ENCODE assay signal across 21 cellular contexts in the genomic region with DNA sequence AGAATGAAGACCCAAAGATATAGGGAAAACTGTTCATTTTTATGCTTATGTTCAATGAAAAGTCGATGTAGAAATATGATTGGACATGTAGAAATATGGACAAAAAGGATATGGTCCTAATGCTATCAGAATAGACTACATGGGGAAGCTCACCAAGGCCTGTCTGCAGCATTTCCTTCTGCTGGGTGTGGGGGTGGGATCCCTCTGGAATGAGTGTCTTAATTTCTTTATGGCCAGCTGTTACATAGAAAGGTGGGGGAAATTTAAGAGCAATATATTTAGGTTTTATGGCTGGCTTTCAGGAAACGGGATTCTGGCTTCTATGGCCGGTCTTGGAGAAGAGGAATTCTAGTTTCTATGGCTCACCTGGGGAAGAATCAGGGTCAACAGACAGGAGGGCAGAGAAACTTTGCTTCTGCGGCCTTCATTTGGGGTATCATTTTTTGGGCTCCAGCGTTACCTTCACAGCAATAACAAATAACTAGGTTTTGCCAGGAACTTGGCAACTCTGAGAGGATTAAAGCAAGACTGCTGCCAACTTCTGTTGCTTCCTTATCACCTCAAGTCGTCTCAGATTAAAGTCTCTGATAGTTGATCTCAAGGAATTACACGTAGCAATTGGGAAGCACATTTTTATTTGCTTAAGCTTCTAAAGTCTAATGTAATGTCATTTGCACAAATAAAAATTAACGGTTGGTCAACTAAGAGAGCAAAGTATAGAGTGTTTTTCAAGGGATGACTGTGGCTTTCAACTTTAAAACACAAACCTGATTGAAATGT. TPM values are rescaled to one million over a fixed set of nuclear protein-coding genes. Genes with fewer than 3 reads are reported as not detected.
DNase-seq lines count a peak whose midpoint lies in the region; TF ChIP-seq lines count a peak whose summit lies in the region.
"Had no signal": no experiment of that assay in that cellular context is flagged by ENCODE, and none has a peak within 500 bp of the region (broad histone marks: within the 10 kb centered on the region; RNA-seq: fewer than 3 reads in every experiment).

No MANE protein-coding gene starts in this region.

- no peak for TF ChIP-seq EP300 in transverse colon (IDR thresholded peaks at IDR 0.05; ENCODE audit: low read depth)

- intact Hi-C loops in transverse colon (cut with DNase I; ENCODE audit: low total_unique reads) = no loop called here

- WGBS in transverse colon (ENCODE audit: low coverage in 1 of 2), 2 donors = 44 to 48% methylated on average over 5 to 8 of the region's 8 CpGs

- TF ChIP-seq CTCF in VCaP (conservative IDR thresholded peaks at IDR 0.05) = no peak
- no peak for TF ChIP-seq CTCF in transverse colon (IDR thresholded peaks at IDR 0.05)
- TF ChIP-seq CTCF in progenitor cell of endocrine pancreas (IDR thresholded peaks at IDR 0.05; ENCODE audit: unreplicated experiment) = no peak

- no peak overlapping the region for H3K4me3 ChIP-seq in mucosa of rectum (ENCODE audit: low read length in 2 of 2)
- H3K4me3 ChIP-seq in transverse colon = no peak overlapping the region
- H3K4me3 ChIP-seq: BLaER1 treated with 17β-estradiol and CSF1 and Interleukin-3, amounts not matched to agents 10 nM and 100 nM had no signal

- H3K9me3 Mint-ChIP-seq in progenitor cell of endocrine pancreas (ENCODE audit: low read depth) = no peaks in the 10 kb centered on the region
- no peaks in the 10 kb centered on the region for H3K9me3 Mint-ChIP-seq in T-helper 2 cell treated with Interferon-gamma antibody and Interleukin-4, amounts not matched to agents 5 μg/mL and 100 μg/mL, for 36 hours
- H3K9me3 Mint-ChIP-seq: CD4-positive, CD25-positive, alpha-beta regulatory T cell; CD8-positive, alpha-beta memory T cell; HFFc6 had no signal

- H3K9me3 ChIP-seq in mucosa of rectum (ENCODE audit: control insufficient read depth in 2 of 2, low read length in 2 of 2) (no peaks in the 10 kb centered on the region), transverse colon (no peaks in the 10 kb centered on the region)
- H3K9me3 ChIP-seq: Caco-2 had no signal

- no peaks in the 10 kb centered on the region for H3K27me3 ChIP-seq in mucosa of rectum (ENCODE audit: control insufficient read depth in 2 of 2, insufficient read depth in 2 of 2, low read length in 2 of 2)
- no peaks in the 10 kb centered on the region for H3K27me3 ChIP-seq in transverse colon
- H3K27me3 ChIP-seq: BLaER1 treated with 17β-estradiol and CSF1 and Interleukin-3, amounts not matched to agents 10 nM and 100 nM had no signal

- H3K36me3 Mint-ChIP-seq in progenitor cell of endocrine pancreas (ENCODE audit: insufficient read depth) = no peaks in the 10 kb centered on the region
- H3K36me3 Mint-ChIP-seq in T-helper 2 cell treated with Interferon-gamma antibody and Interleukin-4, amounts not matched to agents 5 μg/mL and 100 μg/mL, for 36 hours (ENCODE audit: low read depth) = no peaks in the 10 kb centered on the region
- H3K36me3 Mint-ChIP-seq: CD4-positive, CD25-positive, alpha-beta regulatory T cell; CD8-positive, alpha-beta memory T cell had no signal

- H3K27me3 Mint-ChIP-seq in progenitor cell of endocrine pancreas = peaks cover 16% of the 10 kb centered on the region
- H3K27me3 Mint-ChIP-seq in T-helper 2 cell treated with Interferon-gamma antibody and Interleukin-4, amounts not matched to agents 5 μg/mL and 100 μg/mL, for 36 hours (ENCODE audit: low read depth) = peaks cover 41% of the 10 kb centered on the region

- peak overlapping the region; percentile 82 for H3K27ac ChIP-seq in VCaP
- H3K27ac ChIP-seq in mucosa of rectum (ENCODE audit: low read depth in 2 of 2, low read length in 2 of 2) = peak overlapping the region; percentile 53 to 60
- peak overlapping the region; percentile 81 to 84 (median 82) for H3K27ac ChIP-seq in transverse colon
- H3K27ac ChIP-seq: BLaER1 treated with 17β-estradiol and CSF1 and Interleukin-3, amounts not matched to agents 10 nM and 100 nM had no signal

- H3K4me1 ChIP-seq in mucosa of rectum (ENCODE audit: control insufficient read depth in 2 of 2, insufficient read depth in 2 of 2, low read length in 2 of 2) (peaks cover 20 to 59% of the 10 kb centered on the region in 2 donors), transverse colon (peaks cover 2 to 66% (median 35%) of the 10 kb centered on the region in 4 donors)

- peaks cover 10% of the 10 kb centered on the region for H3K4me1 Mint-ChIP-seq in progenitor cell of endocrine pancreas (ENCODE audit: low read depth)
- no peaks in the 10 kb centered on the region for H3K4me1 Mint-ChIP-seq in T-helper 2 cell treated with Interferon-gamma antibody and Interleukin-4, amounts not matched to agents 5 μg/mL and 100 μg/mL, for 36 hours (ENCODE audit: low read depth)
- H3K4me1 Mint-ChIP-seq: CD4-positive, CD25-positive, alpha-beta regulatory T cell had no signal

- TF ChIP-seq POLR2A in transverse colon (IDR thresholded peaks at IDR 0.05) = no peak

- DNase-seq in NCI-H82 (lab: John Stamatoyannopoulos, UW) (peak; percentile 28), NCI-H82 treated with DMSO at 0.1 percent for 48 hours (lab: John Stamatoyannopoulos, UW; ENCODE audit: unreplicated experiment) (no peak), transverse colon (peak; percentile 67), Ammon's horn (ENCODE audit: low spot score) (no peak), progenitor cell of endocrine pancreas (ENCODE audit: low spot score, unreplicated experiment) (no peak)
- no peak for DNase-seq in T-helper 2 cell treated with Interferon-gamma antibody and Interleukin-4, amounts not matched to agents 5 μg/mL and 100 μg/mL, for 36 hours (ENCODE audit: low spot score)
- DNase-seq: 8988T; Caco-2; CD4-positive, CD25-positive, alpha-beta regulatory T cell; CD8-positive, alpha-beta memory T cell; DMS153; DMS79; GF-D8; GOT3; H7; HFFc6; IMR-90 had no signal

- H3K4me3 Mint-ChIP-seq in progenitor cell of endocrine pancreas (ENCODE audit: low read depth) = no peak overlapping the region
- H3K4me3 Mint-ChIP-seq in T-helper 2 cell treated with Interferon-gamma antibody and Interleukin-4, amounts not matched to agents 5 μg/mL and 100 μg/mL, for 36 hours = no peak overlapping the region
- H3K4me3 Mint-ChIP-seq: B cell; CD4-positive, CD25-positive, alpha-beta regulatory T cell; CD8-positive, alpha-beta memory T cell; HFFc6 had no signal

- H3K36me3 ChIP-seq in mucosa of rectum (ENCODE audit: control insufficient read depth in 2 of 2, insufficient read depth in 2 of 2, low read length in 2 of 2) (peaks cover 7 to 14% of the 10 kb centered on the region in 2 donors), transverse colon (peaks cover 0 to 7% (median 0%) of the 10 kb centered on the region in 4 donors)

- H3K9ac ChIP-seq in mucosa of rectum (ENCODE audit: low read depth in 1 of 2, low read length in 2 of 2) = no peak overlapping the region
- H3K9ac ChIP-seq: BLaER1 treated with 17β-estradiol and CSF1 and Interleukin-3, amounts not matched to agents 10 nM and 100 nM had no signal

- H3K27ac Mint-ChIP-seq in progenitor cell of endocrine pancreas = no peak overlapping the region
- H3K27ac Mint-ChIP-seq in T-helper 2 cell treated with Interferon-gamma antibody and Interleukin-4, amounts not matched to agents 5 μg/mL and 100 μg/mL, for 36 hours = no peak overlapping the region
- H3K27ac Mint-ChIP-seq: B cell, HFFc6 had no signal

- in situ Hi-C loops in transverse colon (cut with MboI; ENCODE audit: low pct_ligation_motif_present in 1 of 4, low pct_unique_long_range_greater_than_20kb in 1 of 4, low sequenced_read_pairs in 3 of 4) = no loop called here

RNA-seq across cellular contexts. Expression of a gene that starts 57.0 kb away (rescaled TPM):
- total RNA-seq in transverse colon (10 to 100 TPM; 15.9 to 96.9 (median 18.6) TPM), progenitor cell of endocrine pancreas (64.1 and 75.5 TPM in 2 replicates)

Comparison
In these comparisons a context has a peak if more than half of its experiments do, and no peak if none do; other contexts are left out.
1. DNase-seq: peak in NCI-H82 (single experiment) and transverse colon (single experiment); none in NCI-H82 treated with DMSO at 0.1 percent for 48 hours (single experiment), Ammon's horn (single experiment), progenitor cell of endocrine pancreas (single experiment) and T-helper 2 cell treated with Interferon-gamma antibody and Interleukin-4, amounts not matched to agents 5 μg/mL and 100 μg/mL, for 36 hours (single experiment).
2. Peak in every context shown above with its lines, with median percentiles within 50 percentile points of each other: H3K27ac ChIP-seq.